Comparison of ENCODE assay signal across 8 cellular contexts in genomic region chr11:18705651-18706281, GRCh38. TPM values are rescaled to one million over a fixed set of nuclear protein-coding genes. Genes with fewer than 3 reads are reported as not detected.
DNase-seq lines count a peak whose midpoint lies in the region; ATAC-seq, FAIRE-seq and TF ChIP-seq lines count a peak whose summit lies in the region.

No MANE protein-coding gene starts in this region.

- no peaks in the 10 kb centered on the region for H3K27me3 ChIP-seq in breast epithelium

- CTCF ChIA-PET in MCF 10A (lab: Yijun Ruan, JAX): interaction anchor here (0.6 to 0.7 kb wide), 2 partner anchors 22 to 268 kb away, joined by 3 to 4 read pairs; no protein-coding TSS in a partner anchor

- H3K27me3 Mint-ChIP-seq in MCF 10A (ENCODE audit: insufficient read depth, unreplicated experiment): peaks cover 79% of the 10 kb centered on the region
- H3K27me3 Mint-ChIP-seq in stimulated activated naive CD8-positive, alpha-beta T cell treated with anti-CD3 and anti-CD28 coated beads, Interleukin-15, amount 100 ng/mL, for 72 hours: peaks cover 17% of the 10 kb centered on the region

- H3K4me1 Mint-ChIP-seq in MCF 10A (ENCODE audit: insufficient read depth, unreplicated experiment): no peaks in the 10 kb centered on the region
- peaks cover 32% of the 10 kb centered on the region for H3K4me1 Mint-ChIP-seq in stimulated activated naive CD8-positive, alpha-beta T cell treated with anti-CD3 and anti-CD28 coated beads, Interleukin-15, amount 100 ng/mL, for 72 hours

- H3K9me3 Mint-ChIP-seq in MCF 10A (ENCODE audit: unreplicated experiment): no peaks in the 10 kb centered on the region
- no peaks in the 10 kb centered on the region for H3K9me3 Mint-ChIP-seq in stimulated activated naive CD8-positive, alpha-beta T cell treated with anti-CD3 and anti-CD28 coated beads, Interleukin-15, amount 100 ng/mL, for 72 hours

- intact Hi-C loops in breast epithelium (cut with DNase I; ENCODE audit: low total_unique reads): no loop called here
- intact Hi-C loops in MCF 10A (cut with micrococcal nuclease): no loop called here
- intact Hi-C loops in kidney (cut with DNase I): no loop called here

- BruUV-seq in MCF 10A (replicated peaks; lab: Mats Ljungman, UMichigan): no TSS peak

- H3K27ac ChIP-seq in breast epithelium (peak overlapping the region; percentile 94), kidney (ENCODE audit: low read depth in 2 of 2, low read length in 2 of 2) (peak overlapping the region; percentile 44 to 61)

- no peaks in the 10 kb centered on the region for H3K36me3 ChIP-seq in breast epithelium
- H3K36me3 ChIP-seq in kidney (ENCODE audit: control insufficient read depth in 1 of 2, insufficient read depth in 2 of 2, low read length in 2 of 2): no peaks in the 10 kb centered on the region

- H3K9ac ChIP-seq in kidney (ENCODE audit: low read length in 2 of 2): peak overlapping the region; percentile 68 to 74

- TF ChIP-seq CTCF in breast epithelium (IDR thresholded peaks at IDR 0.05) (no peak), MCF 10A (IDR thresholded peaks at IDR 0.05; ENCODE audit: unreplicated experiment) (no peak), kidney (IDR thresholded peaks at IDR 0.05; ENCODE audit: borderline replicate concordance, extremely low read depth, insufficient read depth) (no peak)

- FAIRE-seq in kidney (lab: Jason Lieb, UNC): no peak

- H3K4me3 ChIP-seq in breast epithelium (peak overlapping the region; percentile 55 to 86 (median 64)), kidney (ENCODE audit: low read length in 2 of 2) (peak overlapping the region; percentile 66 to 68)

- H3K36me3 Mint-ChIP-seq in MCF 10A (ENCODE audit: insufficient read depth, unreplicated experiment): no peaks in the 10 kb centered on the region

- DNase-seq in breast epithelium (ENCODE audit: low spot score in 2 of 2) (peak in 1 of 2 donors; percentile 52), MCF 10A (ENCODE audit: unreplicated experiment) (no peak), astrocyte of the hippocampus (ENCODE audit: low read depth, low spot score) (peak; percentile 27), kidney (peak; percentile 86), NCI-H1436 (lab: John Stamatoyannopoulos, UW) (no peak), erythroblast (lab: John Stamatoyannopoulos, UW) (no peak), HuH-7.5 (ENCODE audit: low spot score) (no peak)
- peak in 1 of 2 donors; percentile 17 for DNase-seq in stimulated activated naive CD8-positive, alpha-beta T cell treated with anti-CD3 and anti-CD28 coated beads, Interleukin-15, amount 100 ng/mL, for 72 hours

- peaks cover under 1 to 4% of the 10 kb centered on the region in 2 donors for H3K4me1 ChIP-seq in breast epithelium
- H3K4me1 ChIP-seq in kidney (ENCODE audit: control insufficient read depth in 1 of 2, insufficient read depth in 1 of 2, low read depth in 1 of 2, low read length in 2 of 2): peaks cover 21 to 27% of the 10 kb centered on the region in 2 donors

- TF ChIP-seq POLR2A in breast epithelium (IDR thresholded peaks at IDR 0.05) (peak; percentile 6), erythroblast (IDR thresholded peaks at IDR 0.05; ENCODE audit: low read length) (no peak)

- H3K4me3 Mint-ChIP-seq in MCF 10A (ENCODE audit: unreplicated experiment): no peak overlapping the region
- H3K4me3 Mint-ChIP-seq in stimulated activated naive CD8-positive, alpha-beta T cell treated with anti-CD3 and anti-CD28 coated beads, Interleukin-15, amount 100 ng/mL, for 72 hours: peak overlapping the region; percentile 66 to 93

- peak; percentile 48 for ATAC-seq in stimulated activated naive CD8-positive, alpha-beta T cell treated with anti-CD3 and anti-CD28 coated beads, Interleukin-15, amount 100 ng/mL, for 72 hours

- POLR2A ChIA-PET in MCF 10A (lab: Yijun Ruan, JAX): no interaction called here

- H3K27ac Mint-ChIP-seq in MCF 10A (ENCODE audit: low read depth, unreplicated experiment): no peak overlapping the region
- H3K27ac Mint-ChIP-seq in stimulated activated naive CD8-positive, alpha-beta T cell treated with anti-CD3 and anti-CD28 coated beads, Interleukin-15, amount 100 ng/mL, for 72 hours: no peak overlapping the region

- H3K9me3 ChIP-seq in breast epithelium: no peaks in the 10 kb centered on the region
- H3K9me3 ChIP-seq in kidney (ENCODE audit: control insufficient read depth in 1 of 2, low read length in 2 of 2): no peaks in the 10 kb centered on the region

RNA-seq across cellular contexts. Expression of gene TMEM86A, which starts 7.2 kb away (rescaled TPM):
- total RNA-seq in breast epithelium: 10 to 100 TPM in 2 of 3 donors, 1 to 10 TPM in 1; 9.9 to 16.7 (median 12.7) TPM
- 0.30 and 0.49 TPM in 2 replicates for total RNA-seq in MCF 10A (2022)
- 7.4 TPM for total RNA-seq in kidney
- polyA plus RNA-seq in kidney (ENCODE audit: insufficient read depth, low read depth, low replicate concordance): 17.1 TPM

RNA-seq across cellular contexts. Expression of gene IGSF22, which starts 20.2 kb away (rescaled TPM):
- total RNA-seq in breast epithelium: under 1 TPM in 2 of 3 donors, not detected in 1; 0.44 to 0.66 TPM
- total RNA-seq in MCF 10A (2022): not detected in 2 replicates
- 2.5 TPM for total RNA-seq in kidney
- polyA plus RNA-seq in kidney (ENCODE audit: insufficient read depth, low read depth, low replicate concordance): 2.8 TPM

Comparison
In these comparisons a context has a peak if more than half of its experiments do, and no peak if none do; other contexts are left out.
1. DNase-seq: peak in astrocyte of the hippocampus (single experiment) and kidney (single experiment); none in MCF 10A (single experiment), NCI-H1436 (single experiment), erythroblast (0 of 2) and HuH-7.5 (single experiment).